24 cellular contexts compared by ENCODE assay signal in the genomic region with DNA sequence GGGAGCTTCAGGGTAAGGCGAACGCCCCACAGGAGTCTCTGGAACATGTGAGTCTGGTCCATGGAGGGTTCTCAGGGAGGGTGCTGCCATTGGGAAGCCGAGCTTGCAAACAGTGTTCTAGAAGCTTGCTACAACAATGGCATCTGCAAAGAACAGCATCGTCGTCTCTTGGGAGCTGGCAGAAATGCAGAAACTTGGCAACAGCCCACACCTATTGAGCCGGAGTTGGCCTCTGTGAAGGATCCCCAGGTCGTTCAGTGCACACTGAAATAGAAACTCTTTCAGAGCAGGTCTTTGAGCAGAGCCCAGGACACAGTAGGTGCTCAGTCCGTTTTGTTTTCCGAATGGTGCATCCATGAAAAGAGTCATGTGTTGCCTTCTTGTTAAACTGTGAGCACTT.
"Had no signal": no experiment of that assay in that cellular context is flagged by ENCODE, and none has a peak within 500 bp of the region (broad histone marks: within the 10 kb centered on the region; RNA-seq: fewer than 3 reads in every experiment).

No MANE protein-coding gene starts in this region.

- H3K36me3 Mint-ChIP-seq: activated naive CD8-positive, alpha-beta T cell; stimulated activated effector memory CD8-positive, alpha-beta T cell treated with anti-CD3 and anti-CD28 coated beads, Interleukin-12 subunit alpha, Interleukin-12 subunit beta, amount 100 ng/mL, for 72 hours had no signal

- H3K27me3 ChIP-seq: body of pancreas, heart left ventricle, pancreas, sigmoid colon, tibial artery, upper lobe of right lung had no signal

- ATAC-seq: body of pancreas; esophagus mucosa; foreskin keratinocyte; pancreas; stimulated activated effector memory CD8-positive, alpha-beta T cell treated with anti-CD3 and anti-CD28 coated beads, Interleukin-12 subunit alpha, Interleukin-12 subunit beta, amount 100 ng/mL, for 72 hours; stimulated activated naive CD8-positive, alpha-beta T cell treated with anti-CD3 and anti-CD28 coated beads, Interleukin-15, amount 100 ng/mL, for 72 hours; upper lobe of right lung had no signal

- H3K4me3 ChIP-seq: body of pancreas, cardiac muscle cell, heart left ventricle, left ventricle myocardium inferior, pancreas, prostate gland, sigmoid colon, tibial artery, upper lobe of right lung had no signal

- H3K27ac Mint-ChIP-seq: activated naive CD8-positive, alpha-beta T cell; nephron; stimulated activated effector memory CD8-positive, alpha-beta T cell treated with anti-CD3 and anti-CD28 coated beads, Interleukin-12 subunit alpha, Interleukin-12 subunit beta, amount 100 ng/mL, for 72 hours had no signal

- H3K36me3 ChIP-seq: cardiac muscle cell, heart left ventricle, left ventricle myocardium inferior, pancreas, prostate gland, sigmoid colon, upper lobe of right lung had no signal

- DNase-seq: activated CD4-positive, alpha-beta T cell treated with anti-CD3 and anti-CD28 coated beads for 48 hours; activated CD4-positive, alpha-beta T cell treated with anti-CD3 and anti-CD28 coated beads, Interleukin-2, amount 50 U/mL, for 48 hours; activated CD8-positive, alpha-beta memory T cell treated with anti-CD3 and anti-CD28 coated beads for 24 hours; activated effector memory CD4-positive, alpha-beta T cell treated with Interleukin-2 at 50 U/mL for 16 hours; activated naive CD4-positive, alpha-beta T cell treated with Interleukin-2 at 50 U/mL for 16 hours; aorta; body of pancreas; foreskin keratinocyte; heart left ventricle; left ventricle myocardium inferior; pancreas; retina; sigmoid colon; stimulated activated CD4-positive, alpha-beta T cell treated with anti-CD3 and anti-CD28 coated beads, Interleukin-4, amount 100 ng/mL, for 24 hours; stimulated activated naive CD8-positive, alpha-beta T cell treated with anti-CD3 and anti-CD28 coated beads, Interleukin-15, amount 100 ng/mL, for 72 hours; tibial artery; upper lobe of right lung had no signal

- H3K4me3 Mint-ChIP-seq: activated naive CD8-positive, alpha-beta T cell; stimulated activated effector memory CD8-positive, alpha-beta T cell treated with anti-CD3 and anti-CD28 coated beads, Interleukin-12 subunit alpha, Interleukin-12 subunit beta, amount 100 ng/mL, for 72 hours; stimulated activated naive CD8-positive, alpha-beta T cell treated with anti-CD3 and anti-CD28 coated beads, Interleukin-15, amount 100 ng/mL, for 72 hours had no signal

- H3K4me1 ChIP-seq: body of pancreas, foreskin keratinocyte, pancreas, prostate gland, sigmoid colon, upper lobe of right lung had no signal

- H3K27me3 Mint-ChIP-seq: activated naive CD8-positive, alpha-beta T cell; stimulated activated naive CD8-positive, alpha-beta T cell treated with anti-CD3 and anti-CD28 coated beads, Interleukin-15, amount 100 ng/mL, for 72 hours had no signal

- H3K27ac ChIP-seq: body of pancreas, cardiac muscle cell, foreskin keratinocyte, heart left ventricle, left ventricle myocardium inferior, pancreas, prostate gland, sigmoid colon, tibial artery, upper lobe of right lung, VCaP had no signal

- H3K9me3 Mint-ChIP-seq: nephron; stimulated activated effector memory CD8-positive, alpha-beta T cell treated with anti-CD3 and anti-CD28 coated beads, Interleukin-12 subunit alpha, Interleukin-12 subunit beta, amount 100 ng/mL, for 72 hours; stimulated activated naive CD8-positive, alpha-beta T cell treated with anti-CD3 and anti-CD28 coated beads, Interleukin-15, amount 100 ng/mL, for 72 hours had no signal

- H3K9me3 ChIP-seq: body of pancreas, heart left ventricle, left ventricle myocardium inferior, pancreas, prostate gland, sigmoid colon, tibial artery, upper lobe of right lung had no signal
